Comparison of ENCODE assay signal across 34 cellular contexts in genomic region chr6:155292711-155293110, GRCh38. TPM values are rescaled to one million over a fixed set of nuclear protein-coding genes. Genes with fewer than 3 reads are reported as not detected.
"Had no signal": no experiment of that assay in that cellular context is flagged by ENCODE, and none has a peak within 500 bp of the region (broad histone marks: within the 10 kb centered on the region; RNA-seq: fewer than 3 reads in every experiment).

No MANE protein-coding gene starts in this region.

- H3K4me3 ChIP-seq: K562, PC-9 had no signal

- H3K27me3 ChIP-seq: brain microvascular endothelial cell had no signal

- H3K4me3 Mint-ChIP-seq: activated CD4-positive, alpha-beta memory T cell treated with anti-CD3 and anti-CD28 coated beads, Interleukin-2, amount 10 ng/mL, durations not matched to agents 7 days and 5 days; activated CD4-positive, alpha-beta T cell treated with anti-CD3 and anti-CD28 coated beads for 36 hours; activated CD8-positive, alpha-beta memory T cell treated with anti-CD3 and anti-CD28 coated beads, Interleukin-2, amount 10 ng/mL, durations not matched to agents 7 days and 5 days; activated naive CD4-positive, alpha-beta T cell treated with anti-CD3 and anti-CD28 coated beads for 36 hours; T-helper 2 cell treated with Interferon-gamma antibody and Interleukin-4, amounts not matched to agents 5 μg/mL and 100 μg/mL, for 36 hours had no signal

- H3K27me3 Mint-ChIP-seq: activated CD4-positive, alpha-beta memory T cell treated with anti-CD3 and anti-CD28 coated beads, Interleukin-2, amount 10 ng/mL, durations not matched to agents 7 days and 5 days; activated CD4-positive, alpha-beta T cell treated with anti-CD3 and anti-CD28 coated beads for 36 hours; activated CD8-positive, alpha-beta memory T cell treated with anti-CD3 and anti-CD28 coated beads, Interleukin-2, amount 10 ng/mL, durations not matched to agents 7 days and 5 days had no signal

- H3K4me2 ChIP-seq: PC-9 had no signal

- DNase-seq: activated CD4-positive, alpha-beta memory T cell treated with anti-CD3 and anti-CD28 coated beads, Interleukin-2, amount 10 ng/mL, durations not matched to agents 7 days and 5 days; activated CD4-positive, alpha-beta T cell treated with anti-CD3 and anti-CD28 coated beads for 36 hours; activated CD4-positive, alpha-beta T cell treated with anti-CD3 and anti-CD28 coated beads, Interleukin-2, amount 50 U/mL, for 1 hour; activated CD8-positive, alpha-beta memory T cell treated with anti-CD3 and anti-CD28 coated beads for 24 hours; activated CD8-positive, alpha-beta memory T cell treated with anti-CD3 and anti-CD28 coated beads, Interleukin-2, amount 10 ng/mL, durations not matched to agents 7 days and 5 days; activated CD8-positive, alpha-beta memory T cell treated with anti-CD3 and anti-CD28 coated beads, Interleukin-2, amount 50 U/mL, for 48 hours; activated gamma-delta T cell treated with Interleukin-2 at 50 U/mL for 16 hours; activated naive CD4-positive, alpha-beta T cell treated with anti-CD3 and anti-CD28 coated beads for 36 hours; amniotic stem cell; aorta; brain microvascular endothelial cell; central memory CD4-positive, alpha-beta T cell; NCI-H1092 treated with DMSO at 0.1 percent for 48 hours; NCI-H1417; NCI-H146; NCI-H187; NCI-H2029 treated with DMSO at 0.1 percent for 48 hours; NCI-H2107; NCI-H2171; NCI-H510A; NCI-H526; NCI-H748 treated with DMSO at 0.1 percent for 48 hours; NK-92 treated with Interleukin-12 subunit alpha and Interleukin-12 subunit beta, amount 100 ng/mL, for 24 hours; PC-9; SW 1271 had no signal

- ATAC-seq: activated CD4-positive, alpha-beta T cell treated with anti-CD3 and anti-CD28 coated beads for 36 hours; activated CD4-positive, CD25-positive, alpha-beta regulatory T cell treated with anti-CD3 and anti-CD28 coated beads, Interleukin-2, amount 50 U/mL, for 24 hours; activated CD8-positive, alpha-beta memory T cell treated with anti-CD3 and anti-CD28 coated beads, Interleukin-2, amount 10 ng/mL, durations not matched to agents 7 days and 5 days; K562; Right ventricle myocardium inferior had no signal

- H3K27ac Mint-ChIP-seq: activated CD4-positive, alpha-beta memory T cell treated with anti-CD3 and anti-CD28 coated beads, Interleukin-2, amount 10 ng/mL, durations not matched to agents 7 days and 5 days; activated CD4-positive, alpha-beta T cell treated with anti-CD3 and anti-CD28 coated beads for 36 hours; activated naive CD4-positive, alpha-beta T cell treated with anti-CD3 and anti-CD28 coated beads for 36 hours; T-helper 2 cell treated with Interferon-gamma antibody and Interleukin-4, amounts not matched to agents 5 μg/mL and 100 μg/mL, for 36 hours had no signal

- H3K9me3 Mint-ChIP-seq: activated CD4-positive, alpha-beta memory T cell treated with anti-CD3 and anti-CD28 coated beads, Interleukin-2, amount 10 ng/mL, durations not matched to agents 7 days and 5 days; activated naive CD4-positive, alpha-beta T cell treated with anti-CD3 and anti-CD28 coated beads for 36 hours; activated naive CD4-positive, alpha-beta T cell treated with anti-CD3 and anti-CD28 coated beads, Interleukin-2, amount 50 U/mL, for 72 hours; T-helper 2 cell treated with Interferon-gamma antibody and Interleukin-4, amounts not matched to agents 5 μg/mL and 100 μg/mL, for 36 hours had no signal

- H3K27ac ChIP-seq: brain microvascular endothelial cell, PC-9, RWPE1 had no signal

- H2AFZ ChIP-seq: PC-9 had no signal

RNA-seq across cellular contexts. Expression of gene CLDN20, which starts 28.9 kb away (rescaled TPM):
- total RNA-seq: activated CD4-positive, alpha-beta memory T cell treated with anti-CD3 and anti-CD28 coated beads, Interleukin-2, amount 10 ng/mL, durations not matched to agents 7 days and 5 days; activated CD4-positive, alpha-beta T cell treated with anti-CD3 and anti-CD28 coated beads for 36 hours; activated CD8-positive, alpha-beta memory T cell treated with anti-CD3 and anti-CD28 coated beads, Interleukin-2, amount 10 ng/mL, durations not matched to agents 7 days and 5 days; activated naive CD4-positive, alpha-beta T cell treated with anti-CD3 and anti-CD28 coated beads for 36 hours; activated naive CD4-positive, alpha-beta T cell treated with anti-CD3 and anti-CD28 coated beads, Interleukin-2, amount 50 U/mL, for 72 hours; aorta; cerebellum; K562; M059J; PC-9; T-helper 1 cell treated with Interleukin-12 subunit alpha and Interleukin-12 subunit beta and Interleukin-4 antibody, amounts not matched to agents 30 ng/mL and 1 ng/mL, for 36 hours had no signal
- polyA plus RNA-seq: aorta, K562 had no signal
